13 cellular contexts compared by ENCODE assay signal in the genomic region with DNA sequence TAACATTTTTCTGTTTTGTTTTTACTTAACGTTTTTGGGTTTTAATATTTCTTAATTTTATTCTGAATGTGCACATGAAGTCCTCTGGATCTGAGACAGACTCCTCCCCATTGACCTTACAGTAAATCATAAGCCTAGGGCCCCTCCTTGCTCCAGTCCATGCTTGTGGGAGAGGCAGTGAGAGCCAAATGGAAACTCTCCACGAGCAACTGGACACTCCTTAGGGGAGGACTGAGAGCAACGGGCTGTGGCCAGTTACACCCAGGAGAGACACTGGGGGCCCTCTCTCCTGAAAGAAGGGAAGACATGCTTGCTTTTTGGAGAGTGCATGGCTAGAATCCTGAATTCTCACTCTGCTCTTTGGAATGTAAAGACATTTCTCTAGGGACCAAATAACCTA. TPM values are rescaled to one million over a fixed set of nuclear protein-coding genes. Genes with fewer than 3 reads are reported as not detected.
DNase-seq lines count a peak whose midpoint lies in the region; ATAC-seq, FAIRE-seq and TF ChIP-seq lines count a peak whose summit lies in the region.
"Had no signal": no experiment of that assay in that cellular context is flagged by ENCODE, and none has a peak within 500 bp of the region (broad histone marks: within the 10 kb centered on the region; RNA-seq: fewer than 3 reads in every experiment).

No MANE protein-coding gene starts in this region.

- no peak overlapping the region for H3K4me3 Mint-ChIP-seq in effector memory CD8-positive, alpha-beta T cell
- no peak overlapping the region for H3K4me3 Mint-ChIP-seq in activated naive CD8-positive, alpha-beta T cell treated with anti-CD3 and anti-CD28 coated beads for 36 hours
- no peak overlapping the region for H3K4me3 Mint-ChIP-seq in stimulated activated memory B cell treated with anti-CD40 and anti-IgM and Interleukin-4, amounts not matched to agents 10 μg/mL and 1 μg/mL and 100 μg/mL, for 72 hours
- H3K4me3 Mint-ChIP-seq: activated naive CD4-positive, alpha-beta T cell treated with anti-CD3 and anti-CD28 coated beads for 36 hours; CD4-positive, alpha-beta T cell had no signal

- H3K9me3 Mint-ChIP-seq in effector memory CD8-positive, alpha-beta T cell = no peaks in the 10 kb centered on the region
- peaks cover 3% of the 10 kb centered on the region for H3K9me3 Mint-ChIP-seq in activated naive CD8-positive, alpha-beta T cell treated with anti-CD3 and anti-CD28 coated beads for 36 hours
- H3K9me3 Mint-ChIP-seq in stimulated activated memory B cell treated with anti-CD40 and anti-IgM and Interleukin-4, amounts not matched to agents 10 μg/mL and 1 μg/mL and 100 μg/mL, for 72 hours = no peaks in the 10 kb centered on the region
- H3K9me3 Mint-ChIP-seq: activated naive CD4-positive, alpha-beta T cell treated with anti-CD3 and anti-CD28 coated beads for 36 hours; CD4-positive, alpha-beta T cell had no signal

- FAIRE-seq in HTR-8/SVneo (lab: Jason Lieb, UNC) (no peak), kidney (lab: Jason Lieb, UNC) (peak; percentile 73)
- FAIRE-seq: colon had no signal

- no peaks in the 10 kb centered on the region for H3K27me3 ChIP-seq in gastrocnemius medialis

- ATAC-seq in effector memory CD8-positive, alpha-beta T cell (replicated peaks) = no peak
- ATAC-seq in gastrocnemius medialis (peak; percentile 71), GM18909 (IDR thresholded peaks at IDR 0.05; ENCODE audit: poor library complexity, unreplicated experiment) (no peak)
- ATAC-seq in stimulated activated memory B cell treated with anti-CD40 and anti-IgM and Interleukin-4, amounts not matched to agents 10 μg/mL and 1 μg/mL and 100 μg/mL, for 72 hours = no peak

- intact Hi-C loops in kidney (cut with DNase I) = no loop called here
- intact Hi-C loops in gastrocnemius medialis (cut with DNase I; ENCODE audit: low total_unique reads) = no loop called here

- in situ Hi-C loops in gastrocnemius medialis (cut with MboI; ENCODE audit: low sequenced_read_pairs in 4 of 4) = loop anchor here in 1 of 4 donors (10.0 kb wide), 1 partner anchor 91 kb away; no protein-coding TSS in a partner anchor

- H3K36me3 ChIP-seq in kidney (ENCODE audit: control insufficient read depth in 1 of 2, insufficient read depth in 2 of 2, low read length in 2 of 2) = no peaks in the 10 kb centered on the region
- no peaks in the 10 kb centered on the region for H3K36me3 ChIP-seq in gastrocnemius medialis

- no peaks in the 10 kb centered on the region for H3K4me1 Mint-ChIP-seq in effector memory CD8-positive, alpha-beta T cell (ENCODE audit: low read depth in 2 of 2)
- no peaks in the 10 kb centered on the region for H3K4me1 Mint-ChIP-seq in activated naive CD8-positive, alpha-beta T cell treated with anti-CD3 and anti-CD28 coated beads for 36 hours
- H3K4me1 Mint-ChIP-seq in stimulated activated memory B cell treated with anti-CD40 and anti-IgM and Interleukin-4, amounts not matched to agents 10 μg/mL and 1 μg/mL and 100 μg/mL, for 72 hours = peaks cover 27% of the 10 kb centered on the region

- peaks cover 6% of the 10 kb centered on the region for H3K36me3 Mint-ChIP-seq in effector memory CD8-positive, alpha-beta T cell (ENCODE audit: insufficient read depth)
- H3K36me3 Mint-ChIP-seq in activated naive CD8-positive, alpha-beta T cell treated with anti-CD3 and anti-CD28 coated beads for 36 hours = no peaks in the 10 kb centered on the region
- H3K36me3 Mint-ChIP-seq in stimulated activated memory B cell treated with anti-CD40 and anti-IgM and Interleukin-4, amounts not matched to agents 10 μg/mL and 1 μg/mL and 100 μg/mL, for 72 hours = no peaks in the 10 kb centered on the region

- peaks cover 6 to 41% of the 10 kb centered on the region in 2 donors for H3K27me3 Mint-ChIP-seq in effector memory CD8-positive, alpha-beta T cell
- no peaks in the 10 kb centered on the region for H3K27me3 Mint-ChIP-seq in activated naive CD8-positive, alpha-beta T cell treated with anti-CD3 and anti-CD28 coated beads for 36 hours
- no peaks in the 10 kb centered on the region for H3K27me3 Mint-ChIP-seq in stimulated activated memory B cell treated with anti-CD40 and anti-IgM and Interleukin-4, amounts not matched to agents 10 μg/mL and 1 μg/mL and 100 μg/mL, for 72 hours
- H3K27me3 Mint-ChIP-seq: CD4-positive, alpha-beta T cell had no signal

- H3K9me3 ChIP-seq in kidney (ENCODE audit: control insufficient read depth in 1 of 2, low read length in 2 of 2) (no peaks in the 10 kb centered on the region), gastrocnemius medialis (no peaks in the 10 kb centered on the region)

- H3K4me3 ChIP-seq in kidney (ENCODE audit: low read length in 2 of 2) = no peak overlapping the region
- no peak overlapping the region for H3K4me3 ChIP-seq in gastrocnemius medialis

- peak overlapping the region in 1 of 2 donors; percentile 37 for H3K27ac ChIP-seq in kidney (ENCODE audit: low read depth in 2 of 2, low read length in 2 of 2)
- H3K27ac ChIP-seq in gastrocnemius medialis = peak overlapping the region; percentile 89 to 99 (median 93)

- TF ChIP-seq POLR2A in gastrocnemius medialis (IDR thresholded peaks at IDR 0.05) = peak in 1 of 2 donors; percentile 12

- DNase-seq in HTR-8/SVneo (ENCODE audit: insufficient read length, low spot score) (peak; percentile 50), kidney (peak; percentile 85), gastrocnemius medialis (peak; percentile 55 to 87), NCI-H748 treated with DMSO at 0.1 percent for 48 hours (lab: John Stamatoyannopoulos, UW) (no peak)
- DNase-seq in effector memory CD8-positive, alpha-beta T cell = no peak
- DNase-seq in activated naive CD8-positive, alpha-beta T cell treated with anti-CD3 and anti-CD28 coated beads for 36 hours = no peak
- DNase-seq: activated naive CD4-positive, alpha-beta T cell treated with anti-CD3 and anti-CD28 coated beads for 36 hours; CD4-positive, alpha-beta T cell; mammary epithelial cell; OCI-M1 had no signal

- H3K27ac Mint-ChIP-seq in effector memory CD8-positive, alpha-beta T cell = peak overlapping the region; percentile 29 to 53
- H3K27ac Mint-ChIP-seq in activated naive CD8-positive, alpha-beta T cell treated with anti-CD3 and anti-CD28 coated beads for 36 hours = no peak overlapping the region
- no peak overlapping the region for H3K27ac Mint-ChIP-seq in stimulated activated memory B cell treated with anti-CD40 and anti-IgM and Interleukin-4, amounts not matched to agents 10 μg/mL and 1 μg/mL and 100 μg/mL, for 72 hours
- H3K27ac Mint-ChIP-seq: activated naive CD4-positive, alpha-beta T cell treated with anti-CD3 and anti-CD28 coated beads for 36 hours; CD4-positive, alpha-beta T cell had no signal

- TF ChIP-seq CTCF in kidney (IDR thresholded peaks at IDR 0.05; ENCODE audit: borderline replicate concordance, extremely low read depth, insufficient read depth) = no peak
- TF ChIP-seq CTCF in gastrocnemius medialis (IDR thresholded peaks at IDR 0.05 in 4 of 5, conservative IDR thresholded peaks at IDR 0.05 in 1 of 5) = no peak

- no peak overlapping the region for H3K9ac ChIP-seq in kidney (ENCODE audit: low read length in 2 of 2)

- H3K4me1 ChIP-seq in kidney (ENCODE audit: control insufficient read depth in 1 of 2, insufficient read depth in 1 of 2, low read depth in 1 of 2, low read length in 2 of 2) = peaks cover 15% of the 10 kb centered on the region in 2 donors
- peaks cover 20 to 44% of the 10 kb centered on the region in 2 donors for H3K4me1 ChIP-seq in gastrocnemius medialis

RNA-seq across cellular contexts. Expression of a gene that starts 48.9 kb away (rescaled TPM):
- total RNA-seq in kidney (121 TPM), gastrocnemius medialis (1,000 to 10,000 TPM; 1,150 to 2,167 (median 1,736) TPM)
- polyA plus RNA-seq in kidney (ENCODE audit: insufficient read depth, low read depth, low replicate concordance) = 167 TPM
- 100 to 1,000 TPM in 1 of 2 experiments, 10 to 100 TPM in 1; 98.8 to 101 TPM for total RNA-seq in activated naive CD8-positive, alpha-beta T cell treated with anti-CD3 and anti-CD28 coated beads for 36 hours

Comparison
In these comparisons a context has a peak if more than half of its experiments do, and no peak if none do; other contexts are left out.
1. DNase-seq: peak in HTR-8/SVneo (single experiment), kidney (single experiment) and gastrocnemius medialis (2 of 2); none in effector memory CD8-positive, alpha-beta T cell (0 of 3), NCI-H748 treated with DMSO at 0.1 percent for 48 hours (single experiment) and activated naive CD8-positive, alpha-beta T cell treated with anti-CD3 and anti-CD28 coated beads for 36 hours (single experiment).
2. ATAC-seq: peak in gastrocnemius medialis (2 of 2); none in effector memory CD8-positive, alpha-beta T cell (single experiment), GM18909 (single experiment) and stimulated activated memory B cell treated with anti-CD40 and anti-IgM and Interleukin-4, amounts not matched to agents 10 μg/mL and 1 μg/mL and 100 μg/mL, for 72 hours (single experiment).
3. H3K27ac Mint-ChIP-seq: peak in effector memory CD8-positive, alpha-beta T cell (2 of 2); none in activated naive CD8-positive, alpha-beta T cell treated with anti-CD3 and anti-CD28 coated beads for 36 hours (single experiment) and stimulated activated memory B cell treated with anti-CD40 and anti-IgM and Interleukin-4, amounts not matched to agents 10 μg/mL and 1 μg/mL and 100 μg/mL, for 72 hours (single experiment).